In genomic region chr1:193144361-193144938, GRCh38 we compare ENCODE assay signal across 22 cellular contexts. TPM values are rescaled to one million over a fixed set of nuclear protein-coding genes. Genes with fewer than 3 reads are reported as not detected.
"Had no signal": no experiment of that assay in that cellular context is flagged by ENCODE, and none has a peak within 500 bp of the region (broad histone marks: within the 10 kb centered on the region; RNA-seq: fewer than 3 reads in every experiment).

No MANE protein-coding gene starts in this region.

- H3K9me3 ChIP-seq: MG63, SK-N-SH had no signal

- H3K27me3 ChIP-seq: MG63 had no signal

- DNase-seq: Karpas-422, KBM-7, MG63, NCI-H1092, NCI-H1105 treated with DMSO at 0.1 percent for 48 hours, NCI-H1417 treated with DMSO at 0.1 percent for 48 hours, NCI-H146, NCI-H1694 treated with DMSO at 0.1 percent for 48 hours, NCI-H1930, NCI-H2081 treated with DMSO at 0.1 percent for 48 hours, NCI-H2171, NCI-H226, NCI-H446, NCI-H510A, NCI-H524 treated with DMSO at 0.1 percent for 48 hours, NCI-H69, NCI-H774, SHP77, SK-N-SH, SW 1271 had no signal

- H3K27ac ChIP-seq: RWPE1 had no signal

- H3K9ac ChIP-seq: SK-N-SH had no signal

- H3K4me3 ChIP-seq: MG63 had no signal

- H3K4me2 ChIP-seq: SK-N-SH had no signal

RNA-seq across cellular contexts. Expression of gene B3GALT2, which starts 42.0 kb away (rescaled TPM):
- total RNA-seq: HT-29 had no signal
